In the genomic region with DNA sequence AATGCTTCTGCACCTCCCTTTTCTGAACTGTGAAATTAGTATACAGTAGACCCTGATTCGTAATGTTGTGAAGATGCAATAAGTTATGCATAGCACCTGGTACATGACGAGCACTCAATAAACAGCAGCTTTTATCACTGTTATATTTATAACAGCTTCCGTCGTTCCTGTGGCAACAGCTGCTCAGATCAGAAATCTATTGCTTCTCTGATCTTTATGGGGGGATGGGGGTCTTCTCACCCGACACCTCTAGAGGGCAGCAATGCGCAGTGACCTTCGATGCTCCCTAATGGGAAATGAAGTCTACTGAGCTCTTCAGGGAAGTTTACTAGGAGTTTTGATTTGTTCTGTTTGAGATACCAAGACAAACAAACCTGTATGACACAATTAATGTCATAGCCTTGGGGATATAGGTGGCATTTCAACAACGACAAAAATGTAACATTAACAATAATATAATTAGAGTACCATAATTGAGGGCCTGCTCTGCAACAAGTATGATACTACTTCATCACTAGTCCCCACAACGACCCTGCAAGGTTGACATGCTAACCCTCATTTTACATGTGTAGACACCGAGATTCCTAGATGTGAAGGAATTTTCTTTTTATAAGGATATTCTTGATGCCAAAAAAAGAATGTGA, we compare ENCODE assay signal across 8 cellular contexts.
A peak's percentile ranks its signal among the peaks of the same experiment; 100 is the strongest.
DNase-seq lines count a peak whose midpoint lies in the region; ATAC-seq and TF ChIP-seq lines count a peak whose summit lies in the region.

No MANE protein-coding gene starts in this region.

- no peaks in the 10 kb centered on the region for H3K36me3 ChIP-seq in effector memory CD4-positive, alpha-beta T cell (ENCODE audit: control insufficient read depth, insufficient read depth, low read length)
- H3K36me3 ChIP-seq in stomach = no peaks in the 10 kb centered on the region

- no peaks in the 10 kb centered on the region for H3K27me3 ChIP-seq in effector memory CD4-positive, alpha-beta T cell (replicated peaks; ENCODE audit: control insufficient read depth, insufficient read depth, low read length, poor library complexity, severe bottlenecking)
- no peaks in the 10 kb centered on the region for H3K27me3 ChIP-seq in stomach

- H3K27ac Mint-ChIP-seq in naive B cell = peak overlapping the region in 4 of 6 donors; percentile 42 to 86 (median 62)

- no peaks in the 10 kb centered on the region for H3K36me3 Mint-ChIP-seq in naive B cell

- H3K4me3 Mint-ChIP-seq in naive B cell = no peak overlapping the region

- no peak for TF ChIP-seq POLR2A in stomach (IDR thresholded peaks at IDR 0.05)

- ATAC-seq in GM19395 (IDR thresholded peaks at IDR 0.05; ENCODE audit: unreplicated experiment) = peak; percentile 80
- ATAC-seq in naive B cell (ENCODE audit: low read depth in 2 of 2) = peak; percentile 89 to 95
- ATAC-seq in GM19035 (IDR thresholded peaks at IDR 0.05; ENCODE audit: unreplicated experiment) = no peak

- DNase-seq in CD1c-positive myeloid dendritic cell (ENCODE audit: extremely low spot score) = peak; percentile 76
- DNase-seq in NAMALWA (ENCODE audit: low spot score) = peak; percentile 82
- DNase-seq in activated CD4-positive, alpha-beta T cell treated with anti-CD3 and anti-CD28 coated beads, Interleukin-2, amount 50 U/mL, for 24 hours (ENCODE audit: low read depth in 1 of 2, low spot score in 1 of 2) = peak; percentile 27 to 64
- DNase-seq in effector memory CD4-positive, alpha-beta T cell = peak in 2 of 3 donors; percentile 11 to 17
- DNase-seq in naive B cell = peak; percentile 62
- DNase-seq in stomach = peak; percentile 43

- H3K4me1 ChIP-seq in effector memory CD4-positive, alpha-beta T cell (ENCODE audit: control insufficient read depth, insufficient read depth, low read length, poor library complexity, severe bottlenecking) = no peaks in the 10 kb centered on the region
- no peaks in the 10 kb centered on the region for H3K4me1 ChIP-seq in stomach

- TF ChIP-seq CTCF in stomach (IDR thresholded peaks at IDR 0.05) = peak in 4 of 7 experiments; percentile 4 to 39 (median 14)

- no peaks in the 10 kb centered on the region for H3K9me3 ChIP-seq in effector memory CD4-positive, alpha-beta T cell (ENCODE audit: control insufficient read depth, low read length)
- H3K9me3 ChIP-seq in stomach = no peaks in the 10 kb centered on the region

- H3K4me3 ChIP-seq in effector memory CD4-positive, alpha-beta T cell (ENCODE audit: insufficient read depth, low read depth, low read length, poor library complexity, severe bottlenecking) = no peak overlapping the region
- no peak overlapping the region for H3K4me3 ChIP-seq in stomach

- 26 to 35% (median 29%) methylated on average over 10 of the region's 10 CpGs for WGBS in stomach, 5 donors

- H3K27ac ChIP-seq in effector memory CD4-positive, alpha-beta T cell (ENCODE audit: insufficient read depth, low read length, poor library complexity, severe bottlenecking) = no peak overlapping the region
- no peak overlapping the region for H3K27ac ChIP-seq in stomach

- H3K4me1 Mint-ChIP-seq in naive B cell = peaks cover 4 to 8% (median 6%) of the 10 kb centered on the region in 3 donors

- peaks cover 0 to 14% (median 8%) of the 10 kb centered on the region in 3 donors for H3K27me3 Mint-ChIP-seq in naive B cell

- TF ChIP-seq EP300 in stomach (IDR thresholded peaks at IDR 0.05) = no peak

- H3K9me3 Mint-ChIP-seq in naive B cell = no peaks in the 10 kb centered on the region

- intact Hi-C loops in stomach (cut with DNase I; ENCODE audit: low total_unique reads) = no loop called here

Comparison
In these comparisons a context has a peak if more than half of its experiments do, and no peak if none do; other contexts are left out.
1. DNase-seq: peak in every context shown above with its lines; median percentile 82 in NAMALWA; 76 in CD1c-positive myeloid dendritic cell; 62 in naive B cell; 46 in activated CD4-positive, alpha-beta T cell treated with anti-CD3 and anti-CD28 coated beads, Interleukin-2, amount 50 U/mL, for 24 hours; 43 in stomach; 14 in effector memory CD4-positive, alpha-beta T cell.